ENCODE assay signal across 10 cellular contexts in genomic region chr2:4368907-4369306, GRCh38.
"Had no signal": no experiment of that assay in that cellular context is flagged by ENCODE, and none has a peak within 500 bp of the region (broad histone marks: within the 10 kb centered on the region; RNA-seq: fewer than 3 reads in every experiment).

No MANE protein-coding gene starts in this region.

- ATAC-seq: GM23338, HCT116 had no signal

- H3K36me3 ChIP-seq: HAP-1 had no signal

- H3K4me1 ChIP-seq: HAP-1 had no signal

- H2AFZ ChIP-seq: GM23248, GM23338 had no signal

- H3K9me3 ChIP-seq: HAP-1 had no signal

- H3K9ac ChIP-seq: GM23248 had no signal

- FAIRE-seq: H54 had no signal

- H3K4me2 ChIP-seq: GM23338 had no signal

- H3K4me3 ChIP-seq: GM23248, GM23338, HAP-1 had no signal

- DNase-seq: GM23248, GOT3, H7, H9, HCEC 1CT, HFFc6 had no signal

- H3K27ac ChIP-seq: GM23248 had no signal
